In the genomic region with DNA sequence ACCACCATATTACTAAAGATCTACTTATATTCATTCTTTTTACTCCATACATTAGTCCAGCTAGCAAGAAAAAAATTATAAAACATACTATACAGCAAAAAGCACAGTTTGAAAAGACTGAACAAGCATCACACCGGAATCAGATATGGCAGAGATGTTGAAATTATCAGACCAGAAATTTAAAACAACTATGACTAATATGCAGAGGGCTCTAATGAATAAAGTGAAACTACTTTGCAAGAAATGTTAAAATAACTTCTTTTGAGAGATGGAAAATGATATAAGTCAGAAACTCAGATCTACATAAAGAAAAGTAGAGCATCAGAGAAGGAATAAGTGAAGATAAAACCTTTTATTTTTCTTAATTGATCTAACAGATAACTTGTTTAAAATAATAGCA, we compare ENCODE assay signal across 19 cellular contexts. TPM values are rescaled to one million over a fixed set of nuclear protein-coding genes. Genes with fewer than 3 reads are reported as not detected.
DNase-seq lines count a peak whose midpoint lies in the region; ATAC-seq, FAIRE-seq and TF ChIP-seq lines count a peak whose summit lies in the region.
"Had no signal": no experiment of that assay in that cellular context is flagged by ENCODE, and none has a peak within 500 bp of the region (broad histone marks: within the 10 kb centered on the region; RNA-seq: fewer than 3 reads in every experiment).

No MANE protein-coding gene starts in this region.

- H3K4me3 Mint-ChIP-seq in natural killer cell treated with Interleukin-12 subunit alpha and Interleukin-12 subunit beta and Interleukin-15 and Interleukin-18, amount 100 ng/mL, for 72 hours: no peak overlapping the region
- H3K4me3 Mint-ChIP-seq: CD4-positive, alpha-beta T cell; stimulated activated memory B cell treated with anti-CD40 and anti-IgM and Interleukin-4, amounts not matched to agents 10 μg/mL and 1 μg/mL and 100 μg/mL, for 72 hours; type B pancreatic cell had no signal

- DNase-seq in GM12891 (ENCODE audit: insufficient read length, low spot score): no peak
- no peak for DNase-seq in RCC 7860 (ENCODE audit: low spot score)
- DNase-seq in NCI-H774 (lab: John Stamatoyannopoulos, UW): no peak
- DNase-seq in natural killer cell treated with Interleukin-12 subunit alpha and Interleukin-12 subunit beta and Interleukin-15 and Interleukin-18, amount 100 ng/mL, for 72 hours (ENCODE audit: low spot score): no peak
- no peak for DNase-seq in NCI-H226
- DNase-seq: activated CD8-positive, alpha-beta memory T cell treated with anti-CD3 and anti-CD28 coated beads for 24 hours; amygdala; CD4-positive, alpha-beta T cell; foreskin fibroblast; NCI-H2107; NCI-H69; WERI-Rb-1 had no signal

- no peaks in the 10 kb centered on the region for H3K4me1 Mint-ChIP-seq in natural killer cell treated with Interleukin-12 subunit alpha and Interleukin-12 subunit beta and Interleukin-15 and Interleukin-18, amount 100 ng/mL, for 72 hours (ENCODE audit: low read depth in 2 of 2)
- H3K4me1 Mint-ChIP-seq: stimulated activated memory B cell treated with anti-CD40 and anti-IgM and Interleukin-4, amounts not matched to agents 10 μg/mL and 1 μg/mL and 100 μg/mL, for 72 hours had no signal

- H3K27ac Mint-ChIP-seq in natural killer cell treated with Interleukin-12 subunit alpha and Interleukin-12 subunit beta and Interleukin-15 and Interleukin-18, amount 100 ng/mL, for 72 hours: no peak overlapping the region
- H3K27ac Mint-ChIP-seq: CD4-positive, alpha-beta T cell; stimulated activated memory B cell treated with anti-CD40 and anti-IgM and Interleukin-4, amounts not matched to agents 10 μg/mL and 1 μg/mL and 100 μg/mL, for 72 hours; type B pancreatic cell had no signal

- TF ChIP-seq POLR2A in GM12891 (IDR thresholded peaks at IDR 0.05; ENCODE audit: low read depth, low read length): no peak

- H3K27me3 Mint-ChIP-seq in natural killer cell treated with Interleukin-12 subunit alpha and Interleukin-12 subunit beta and Interleukin-15 and Interleukin-18, amount 100 ng/mL, for 72 hours: peaks cover 10 to 21% of the 10 kb centered on the region in 2 donors
- H3K27me3 Mint-ChIP-seq: type B pancreatic cell had no signal

- FAIRE-seq in GM12891 (lab: Jason Lieb, UNC): no peak
- FAIRE-seq in TTC549 (lab: Jason Lieb, UNC): peak; percentile 9
- no peak for FAIRE-seq in RCC 7860 (lab: Jason Lieb, UNC)

- ATAC-seq in GM19351 (IDR thresholded peaks at IDR 0.05; ENCODE audit: unreplicated experiment) (peak; percentile 86), HG02973 (IDR thresholded peaks at IDR 0.05; ENCODE audit: unreplicated experiment) (peak; percentile 62)
- no peak for ATAC-seq in natural killer cell treated with Interleukin-12 subunit alpha and Interleukin-12 subunit beta and Interleukin-15 and Interleukin-18, amount 100 ng/mL, for 72 hours
- ATAC-seq: left lobe of liver; Panc1; stimulated activated memory B cell treated with anti-CD40 and anti-IgM and Interleukin-4, amounts not matched to agents 10 μg/mL and 1 μg/mL and 100 μg/mL, for 72 hours had no signal

- H3K36me3 Mint-ChIP-seq in natural killer cell treated with Interleukin-12 subunit alpha and Interleukin-12 subunit beta and Interleukin-15 and Interleukin-18, amount 100 ng/mL, for 72 hours: peaks cover 12% of the 10 kb centered on the region

- H3K9me3 Mint-ChIP-seq in natural killer cell treated with Interleukin-12 subunit alpha and Interleukin-12 subunit beta and Interleukin-15 and Interleukin-18, amount 100 ng/mL, for 72 hours: peaks cover 11% of the 10 kb centered on the region

TF ChIP-seq in GM12891, 5 proteins besides CTCF, POLR2A, EP300 and RAD21:
- no peak for TF ChIP-seq POLR2AphosphoS5 (IDR thresholded peaks at IDR 0.05; ENCODE audit: low read depth, low read length)
- TF ChIP-seq PAX5 (IDR thresholded peaks at IDR 0.05; ENCODE audit: insufficient read depth, low read length, severe bottlenecking): peak; percentile 15

RNA-seq across cellular contexts. Expression of gene SGCE, which starts 50.9 kb away (rescaled TPM):
- 17.4 TPM for polyA plus RNA-seq in GM12891 (2012; ENCODE audit: low read depth, missing spikeins)
- 1 to 10 TPM; 1.0 to 2.2 TPM for total RNA-seq in natural killer cell treated with Interleukin-12 subunit alpha and Interleukin-12 subunit beta and Interleukin-15 and Interleukin-18, amount 100 ng/mL, for 72 hours

Comparison
In these comparisons a context has a peak if more than half of its experiments do, and no peak if none do; other contexts are left out.
1. ATAC-seq: peak in GM19351 (single experiment) and HG02973 (single experiment); none in natural killer cell treated with Interleukin-12 subunit alpha and Interleukin-12 subunit beta and Interleukin-15 and Interleukin-18, amount 100 ng/mL, for 72 hours (0 of 2).